Comparison of ENCODE assay signal across 2 cellular contexts in the genomic region with DNA sequence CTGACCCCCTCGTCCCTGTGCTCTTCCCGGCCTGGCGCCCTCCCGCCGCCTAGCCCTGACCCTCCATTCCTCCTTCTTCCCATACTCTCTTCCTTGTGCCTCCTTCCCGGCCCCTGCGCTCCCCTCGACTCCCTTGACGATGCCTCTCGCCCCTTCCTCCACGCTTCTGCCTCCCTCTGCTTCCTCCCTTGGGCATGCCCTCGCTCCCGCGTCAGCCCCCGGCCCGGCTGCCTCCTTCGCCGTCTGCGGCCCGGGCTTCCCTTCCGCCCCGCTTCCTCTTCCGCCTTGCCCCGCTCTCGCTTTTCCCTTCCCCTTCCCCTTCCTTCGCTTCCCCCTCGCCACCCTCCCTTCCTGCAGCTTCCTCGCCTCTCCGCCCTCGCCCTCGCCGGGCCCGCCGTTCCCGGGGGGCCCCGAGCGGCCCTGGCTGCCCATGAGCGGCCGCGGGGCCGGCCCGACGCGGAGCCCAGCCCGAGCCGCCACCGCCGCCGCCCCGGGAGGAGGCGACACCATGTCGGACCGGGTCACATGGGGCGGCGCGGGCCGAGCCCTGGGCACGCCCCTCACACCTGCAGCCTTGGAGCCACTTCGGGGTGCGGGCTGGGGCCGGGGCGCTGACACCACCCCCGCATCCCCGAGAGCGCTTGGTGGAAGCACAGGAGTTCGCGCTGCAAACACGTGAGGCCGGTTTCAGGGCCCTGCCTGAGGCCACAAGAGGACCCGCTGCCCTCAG.
TF ChIP-seq lines count a peak whose summit lies in the region.

A gene with protein sequence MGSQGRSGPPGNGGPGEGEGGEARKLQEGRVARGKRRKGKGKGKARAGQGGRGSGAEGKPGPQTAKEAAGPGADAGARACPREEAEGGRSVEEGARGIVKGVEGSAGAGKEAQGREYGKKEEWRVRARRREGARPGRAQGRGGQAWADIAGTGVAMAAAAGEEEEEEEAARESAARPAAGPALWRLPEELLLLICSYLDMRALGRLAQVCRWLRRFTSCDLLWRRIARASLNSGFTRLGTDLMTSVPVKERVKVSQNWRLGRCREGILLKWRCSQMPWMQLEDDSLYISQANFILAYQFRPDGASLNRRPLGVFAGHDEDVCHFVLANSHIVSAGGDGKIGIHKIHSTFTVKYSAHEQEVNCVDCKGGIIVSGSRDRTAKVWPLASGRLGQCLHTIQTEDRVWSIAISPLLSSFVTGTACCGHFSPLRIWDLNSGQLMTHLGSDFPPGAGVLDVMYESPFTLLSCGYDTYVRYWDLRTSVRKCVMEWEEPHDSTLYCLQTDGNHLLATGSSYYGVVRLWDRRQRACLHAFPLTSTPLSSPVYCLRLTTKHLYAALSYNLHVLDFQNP (minus strand): TSS at position 497 of the 730 bp plus-strand sequence. CDS start 65 bp downstream, at position 432.

TF ChIP-seq in IMR-90, 13 proteins besides CTCF, POLR2A, EP300 and RAD21:
- TF ChIP-seq RCOR1 (IDR thresholded peaks at IDR 0.05; ENCODE audit: insufficient replicate concordance, low read length): no peak
- 0 out of 2 replicates have a peak, but pooled peaks have one; percentile 13 for TF ChIP-seq MXI1 (IDR thresholded peaks at IDR 0.05; ENCODE audit: borderline replicate concordance, low read depth, low read length)
- peak; percentile 46; the same call in 1 of the 2 replicates for TF ChIP-seq BHLHE40 (IDR thresholded peaks at IDR 0.05; ENCODE audit: low read depth, low read length)
- TF ChIP-seq, protein P1, sequence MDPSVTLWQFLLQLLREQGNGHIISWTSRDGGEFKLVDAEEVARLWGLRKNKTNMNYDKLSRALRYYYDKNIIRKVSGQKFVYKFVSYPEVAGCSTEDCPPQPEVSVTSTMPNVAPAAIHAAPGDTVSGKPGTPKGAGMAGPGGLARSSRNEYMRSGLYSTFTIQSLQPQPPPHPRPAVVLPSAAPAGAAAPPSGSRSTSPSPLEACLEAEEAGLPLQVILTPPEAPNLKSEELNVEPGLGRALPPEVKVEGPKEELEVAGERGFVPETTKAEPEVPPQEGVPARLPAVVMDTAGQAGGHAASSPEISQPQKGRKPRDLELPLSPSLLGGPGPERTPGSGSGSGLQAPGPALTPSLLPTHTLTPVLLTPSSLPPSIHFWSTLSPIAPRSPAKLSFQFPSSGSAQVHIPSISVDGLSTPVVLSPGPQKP (IDR thresholded peaks at IDR 0.05; ENCODE audit: borderline replicate concordance, low read depth, low read length): no peak
- TF ChIP-seq, protein P2, sequence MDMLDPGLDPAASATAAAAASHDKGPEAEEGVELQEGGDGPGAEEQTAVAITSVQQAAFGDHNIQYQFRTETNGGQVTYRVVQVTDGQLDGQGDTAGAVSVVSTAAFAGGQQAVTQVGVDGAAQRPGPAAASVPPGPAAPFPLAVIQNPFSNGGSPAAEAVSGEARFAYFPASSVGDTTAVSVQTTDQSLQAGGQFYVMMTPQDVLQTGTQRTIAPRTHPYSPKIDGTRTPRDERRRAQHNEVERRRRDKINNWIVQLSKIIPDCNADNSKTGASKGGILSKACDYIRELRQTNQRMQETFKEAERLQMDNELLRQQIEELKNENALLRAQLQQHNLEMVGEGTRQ (IDR thresholded peaks at IDR 0.05; ENCODE audit: low read depth, low read length): peak; percentile 78

TF ChIP-seq in K562, 482 proteins besides CTCF, POLR2A, EP300 and RAD21 (continues in another document):
- TF ChIP-seq, protein P3, sequence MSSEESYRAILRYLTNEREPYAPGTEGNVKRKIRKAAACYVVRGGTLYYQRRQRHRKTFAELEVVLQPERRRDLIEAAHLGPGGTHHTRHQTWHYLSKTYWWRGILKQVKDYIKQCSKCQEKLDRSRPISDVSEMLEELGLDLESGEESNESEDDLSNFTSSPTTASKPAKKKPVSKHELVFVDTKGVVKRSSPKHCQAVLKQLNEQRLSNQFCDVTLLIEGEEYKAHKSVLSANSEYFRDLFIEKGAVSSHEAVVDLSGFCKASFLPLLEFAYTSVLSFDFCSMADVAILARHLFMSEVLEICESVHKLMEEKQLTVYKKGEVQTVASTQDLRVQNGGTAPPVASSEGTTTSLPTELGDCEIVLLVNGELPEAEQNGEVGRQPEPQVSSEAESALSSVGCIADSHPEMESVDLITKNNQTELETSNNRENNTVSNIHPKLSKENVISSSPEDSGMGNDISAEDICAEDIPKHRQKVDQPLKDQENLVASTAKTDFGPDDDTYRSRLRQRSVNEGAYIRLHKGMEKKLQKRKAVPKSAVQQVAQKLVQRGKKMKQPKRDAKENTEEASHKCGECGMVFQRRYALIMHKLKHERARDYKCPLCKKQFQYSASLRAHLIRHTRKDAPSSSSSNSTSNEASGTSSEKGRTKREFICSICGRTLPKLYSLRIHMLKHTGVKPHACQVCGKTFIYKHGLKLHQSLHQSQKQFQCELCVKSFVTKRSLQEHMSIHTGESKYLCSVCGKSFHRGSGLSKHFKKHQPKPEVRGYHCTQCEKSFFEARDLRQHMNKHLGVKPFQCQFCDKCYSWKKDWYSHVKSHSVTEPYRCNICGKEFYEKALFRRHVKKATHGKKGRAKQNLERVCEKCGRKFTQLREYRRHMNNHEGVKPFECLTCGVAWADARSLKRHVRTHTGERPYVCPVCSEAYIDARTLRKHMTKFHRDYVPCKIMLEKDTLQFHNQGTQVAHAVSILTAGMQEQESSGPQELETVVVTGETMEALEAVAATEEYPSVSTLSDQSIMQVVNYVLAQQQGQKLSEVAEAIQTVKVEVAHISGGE (CRISPR knock-in tag; IDR thresholded peaks at IDR 0.05): peak in 1 of 3 experiments; percentile 79; a peak in 3 of 6 replicates
- TF ChIP-seq TEAD4 (IDR thresholded peaks at IDR 0.05; ENCODE audit: low read length): no peak
- no peak for TF ChIP-seq TEAD4 (CRISPR knock-in tag; IDR thresholded peaks at IDR 0.05; ENCODE audit: borderline replicate concordance)
- peak; percentile 75 for TF ChIP-seq RBFOX2 (IDR thresholded peaks at IDR 0.05; ENCODE audit: low read depth, low read length)
- no peak for TF ChIP-seq HNRNPUL1 (IDR thresholded peaks at IDR 0.05; ENCODE audit: low read length)
- TF ChIP-seq, protein P4, sequence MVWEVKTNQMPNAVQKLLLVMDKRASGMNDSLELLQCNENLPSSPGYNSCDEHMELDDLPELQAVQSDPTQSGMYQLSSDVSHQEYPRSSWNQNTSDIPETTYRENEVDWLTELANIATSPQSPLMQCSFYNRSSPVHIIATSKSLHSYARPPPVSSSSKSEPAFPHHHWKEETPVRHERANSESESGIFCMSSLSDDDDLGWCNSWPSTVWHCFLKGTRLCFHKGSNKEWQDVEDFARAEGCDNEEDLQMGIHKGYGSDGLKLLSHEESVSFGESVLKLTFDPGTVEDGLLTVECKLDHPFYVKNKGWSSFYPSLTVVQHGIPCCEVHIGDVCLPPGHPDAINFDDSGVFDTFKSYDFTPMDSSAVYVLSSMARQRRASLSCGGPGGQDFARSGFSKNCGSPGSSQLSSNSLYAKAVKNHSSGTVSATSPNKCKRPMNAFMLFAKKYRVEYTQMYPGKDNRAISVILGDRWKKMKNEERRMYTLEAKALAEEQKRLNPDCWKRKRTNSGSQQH (CRISPR knock-in tag; IDR thresholded peaks at IDR 0.05): peak; percentile 75; the same call in 1 of the 2 replicates
- TF ChIP-seq, protein P5, sequence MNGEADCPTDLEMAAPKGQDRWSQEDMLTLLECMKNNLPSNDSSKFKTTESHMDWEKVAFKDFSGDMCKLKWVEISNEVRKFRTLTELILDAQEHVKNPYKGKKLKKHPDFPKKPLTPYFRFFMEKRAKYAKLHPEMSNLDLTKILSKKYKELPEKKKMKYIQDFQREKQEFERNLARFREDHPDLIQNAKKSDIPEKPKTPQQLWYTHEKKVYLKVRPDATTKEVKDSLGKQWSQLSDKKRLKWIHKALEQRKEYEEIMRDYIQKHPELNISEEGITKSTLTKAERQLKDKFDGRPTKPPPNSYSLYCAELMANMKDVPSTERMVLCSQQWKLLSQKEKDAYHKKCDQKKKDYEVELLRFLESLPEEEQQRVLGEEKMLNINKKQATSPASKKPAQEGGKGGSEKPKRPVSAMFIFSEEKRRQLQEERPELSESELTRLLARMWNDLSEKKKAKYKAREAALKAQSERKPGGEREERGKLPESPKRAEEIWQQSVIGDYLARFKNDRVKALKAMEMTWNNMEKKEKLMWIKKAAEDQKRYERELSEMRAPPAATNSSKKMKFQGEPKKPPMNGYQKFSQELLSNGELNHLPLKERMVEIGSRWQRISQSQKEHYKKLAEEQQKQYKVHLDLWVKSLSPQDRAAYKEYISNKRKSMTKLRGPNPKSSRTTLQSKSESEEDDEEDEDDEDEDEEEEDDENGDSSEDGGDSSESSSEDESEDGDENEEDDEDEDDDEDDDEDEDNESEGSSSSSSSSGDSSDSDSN (IDR thresholded peaks at IDR 0.05; ENCODE audit: borderline replicate concordance in 1 of 2, low read depth in 2 of 2, low read length in 2 of 2): peak in 1 of 2 experiments; percentile 83; a peak in 1 of 4 replicates
- TF ChIP-seq RNF2 (IDR thresholded peaks at IDR 0.05): 0 out of 2 replicates have a peak, but pooled peaks have one; percentile 15
- no peak for TF ChIP-seq SLC30A9 (CRISPR knock-in tag; IDR thresholded peaks at IDR 0.05)
- TF ChIP-seq, protein P6, sequence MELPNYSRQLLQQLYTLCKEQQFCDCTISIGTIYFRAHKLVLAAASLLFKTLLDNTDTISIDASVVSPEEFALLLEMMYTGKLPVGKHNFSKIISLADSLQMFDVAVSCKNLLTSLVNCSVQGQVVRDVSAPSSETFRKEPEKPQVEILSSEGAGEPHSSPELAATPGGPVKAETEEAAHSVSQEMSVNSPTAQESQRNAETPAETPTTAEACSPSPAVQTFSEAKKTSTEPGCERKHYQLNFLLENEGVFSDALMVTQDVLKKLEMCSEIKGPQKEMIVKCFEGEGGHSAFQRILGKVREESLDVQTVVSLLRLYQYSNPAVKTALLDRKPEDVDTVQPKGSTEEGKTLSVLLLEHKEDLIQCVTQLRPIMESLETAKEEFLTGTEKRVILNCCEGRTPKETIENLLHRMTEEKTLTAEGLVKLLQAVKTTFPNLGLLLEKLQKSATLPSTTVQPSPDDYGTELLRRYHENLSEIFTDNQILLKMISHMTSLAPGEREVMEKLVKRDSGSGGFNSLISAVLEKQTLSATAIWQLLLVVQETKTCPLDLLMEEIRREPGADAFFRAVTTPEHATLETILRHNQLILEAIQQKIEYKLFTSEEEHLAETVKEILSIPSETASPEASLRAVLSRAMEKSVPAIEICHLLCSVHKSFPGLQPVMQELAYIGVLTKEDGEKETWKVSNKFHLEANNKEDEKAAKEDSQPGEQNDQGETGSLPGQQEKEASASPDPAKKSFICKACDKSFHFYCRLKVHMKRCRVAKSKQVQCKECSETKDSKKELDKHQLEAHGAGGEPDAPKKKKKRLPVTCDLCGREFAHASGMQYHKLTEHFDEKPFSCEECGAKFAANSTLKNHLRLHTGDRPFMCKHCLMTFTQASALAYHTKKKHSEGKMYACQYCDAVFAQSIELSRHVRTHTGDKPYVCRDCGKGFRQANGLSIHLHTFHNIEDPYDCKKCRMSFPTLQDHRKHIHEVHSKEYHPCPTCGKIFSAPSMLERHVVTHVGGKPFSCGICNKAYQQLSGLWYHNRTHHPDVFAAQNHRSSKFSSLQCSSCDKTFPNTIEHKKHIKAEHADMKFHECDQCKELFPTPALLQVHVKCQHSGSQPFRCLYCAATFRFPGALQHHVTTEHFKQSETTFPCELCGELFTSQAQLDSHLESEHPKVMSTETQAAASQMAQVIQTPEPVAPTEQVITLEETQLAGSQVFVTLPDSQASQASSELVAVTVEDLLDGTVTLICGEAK (IDR thresholded peaks at IDR 0.05): peak; percentile 74
- TF ChIP-seq, protein P6 (CRISPR knock-in tag; IDR thresholded peaks at IDR 0.05): no peak
- no peak for TF ChIP-seq ZNF282 (CRISPR knock-in tag; IDR thresholded peaks at IDR 0.05)
- peak in 1 of 2 experiments; percentile 33; a peak in 1 of 3 replicates for TF ChIP-seq CBX3 (IDR thresholded peaks at IDR 0.05; ENCODE audit: borderline replicate concordance in 1 of 2, low read length in 2 of 2)
- TF ChIP-seq SUPT5H (IDR thresholded peaks at IDR 0.05): peak; percentile 66
- TF ChIP-seq, protein P7, sequence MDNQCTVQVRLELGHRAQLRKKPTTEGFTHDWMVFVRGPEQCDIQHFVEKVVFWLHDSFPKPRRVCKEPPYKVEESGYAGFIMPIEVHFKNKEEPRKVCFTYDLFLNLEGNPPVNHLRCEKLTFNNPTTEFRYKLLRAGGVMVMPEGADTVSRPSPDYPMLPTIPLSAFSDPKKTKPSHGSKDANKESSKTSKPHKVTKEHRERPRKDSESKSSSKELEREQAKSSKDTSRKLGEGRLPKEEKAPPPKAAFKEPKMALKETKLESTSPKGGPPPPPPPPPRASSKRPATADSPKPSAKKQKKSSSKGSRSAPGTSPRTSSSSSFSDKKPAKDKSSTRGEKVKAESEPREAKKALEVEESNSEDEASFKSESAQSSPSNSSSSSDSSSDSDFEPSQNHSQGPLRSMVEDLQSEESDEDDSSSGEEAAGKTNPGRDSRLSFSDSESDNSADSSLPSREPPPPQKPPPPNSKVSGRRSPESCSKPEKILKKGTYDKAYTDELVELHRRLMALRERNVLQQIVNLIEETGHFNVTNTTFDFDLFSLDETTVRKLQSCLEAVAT (IDR thresholded peaks at IDR 0.05): peak; percentile 41 to 72; a peak in 2 of 4 replicates
- TF ChIP-seq, protein P8, sequence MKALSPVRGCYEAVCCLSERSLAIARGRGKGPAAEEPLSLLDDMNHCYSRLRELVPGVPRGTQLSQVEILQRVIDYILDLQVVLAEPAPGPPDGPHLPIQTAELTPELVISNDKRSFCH (CRISPR knock-in tag; IDR thresholded peaks at IDR 0.05): no peak
- TF ChIP-seq, protein P8 (tag; IDR thresholded peaks at IDR 0.05): 0 out of 2 replicates have a peak, but pooled peaks have one; percentile 42
